Comparison of ENCODE assay signal across 28 cellular contexts in genomic region chr22:45781941-45782340, GRCh38.
"Had no signal": no experiment of that assay in that cellular context is flagged by ENCODE, and none has a peak within 500 bp of the region (broad histone marks: within the 10 kb centered on the region; RNA-seq: fewer than 3 reads in every experiment).

No MANE protein-coding gene starts in this region.

- H3K27ac ChIP-seq: esophagus squamous epithelium, neutrophil, right atrium auricular region, transverse colon, vagina had no signal

- H3K27ac Mint-ChIP-seq: activated CD8-positive, alpha-beta T cell treated with anti-CD3 and anti-CD28 coated beads, Interleukin-2, amount 10 ng/mL, durations not matched to agents 7 days and 5 days; activated naive CD8-positive, alpha-beta T cell; brain; naive thymus-derived CD8-positive, alpha-beta T cell; WTC11 had no signal

- FAIRE-seq: TTC549 had no signal

- H3K9me3 ChIP-seq: esophagus squamous epithelium, neutrophil, right atrium auricular region, transverse colon, vagina had no signal

- ATAC-seq: activated CD8-positive, alpha-beta T cell treated with anti-CD3 and anti-CD28 coated beads, Interleukin-2, amount 10 ng/mL, durations not matched to agents 7 days and 5 days; left colon; naive thymus-derived CD8-positive, alpha-beta T cell; WTC11 had no signal

- H3K27me3 Mint-ChIP-seq: activated naive CD8-positive, alpha-beta T cell; central memory CD8-positive, alpha-beta T cell; naive thymus-derived CD8-positive, alpha-beta T cell had no signal

- DNase-seq: activated CD4-positive, alpha-beta T cell treated with anti-CD3 and anti-CD28 coated beads for 48 hours; activated CD8-positive, alpha-beta memory T cell treated with anti-CD3 and anti-CD28 coated beads, Interleukin-2, amount 50 U/mL, for 4 hours; activated CD8-positive, alpha-beta T cell treated with anti-CD3 and anti-CD28 coated beads, Interleukin-2, amount 10 ng/mL, durations not matched to agents 7 days and 5 days; activated gamma-delta T cell; activated T-cell treated with anti-CD3 and anti-CD28 coated beads, Interleukin-2, amount 50 U/mL, for 48 hours; amniotic stem cell; cortex of kidney; effector CD4-positive, alpha-beta T cell; esophagus squamous epithelium; foreskin melanocyte; head of caudate nucleus; left colon; naive thymus-derived CD8-positive, alpha-beta T cell; posterior cingulate gyrus; stimulated activated CD4-positive, alpha-beta T cell treated with anti-CD3 and anti-CD28 coated beads, Interleukin-4, amount 100 ng/mL, for 4 hours; stimulated activated CD8-positive, alpha-beta memory T cell treated with anti-CD3 and anti-CD28 coated beads, Interleukin-4, amount 100 ng/mL, for 48 hours; stimulated activated naive CD4-positive, alpha-beta T cell treated with Interleukin-2 at 50 U/mL for 16 hours; transverse colon had no signal

- H3K36me3 ChIP-seq: esophagus squamous epithelium, neutrophil, right atrium auricular region, transverse colon, vagina had no signal

- H3K4me3 Mint-ChIP-seq: activated CD8-positive, alpha-beta T cell treated with anti-CD3 and anti-CD28 coated beads, Interleukin-2, amount 10 ng/mL, durations not matched to agents 7 days and 5 days; activated naive CD8-positive, alpha-beta T cell; brain; central memory CD8-positive, alpha-beta T cell; naive thymus-derived CD8-positive, alpha-beta T cell; WTC11 had no signal

- H3K27me3 ChIP-seq: esophagus squamous epithelium, neutrophil, right atrium auricular region, transverse colon, vagina had no signal

- H3K4me3 ChIP-seq: esophagus squamous epithelium, lung, right atrium auricular region, smooth muscle cell, transverse colon, vagina had no signal

- H3K4me2 ChIP-seq: smooth muscle cell had no signal

- H3K9me3 Mint-ChIP-seq: brain; central memory CD8-positive, alpha-beta T cell; naive thymus-derived CD8-positive, alpha-beta T cell; WTC11 had no signal
